In the genomic region with DNA sequence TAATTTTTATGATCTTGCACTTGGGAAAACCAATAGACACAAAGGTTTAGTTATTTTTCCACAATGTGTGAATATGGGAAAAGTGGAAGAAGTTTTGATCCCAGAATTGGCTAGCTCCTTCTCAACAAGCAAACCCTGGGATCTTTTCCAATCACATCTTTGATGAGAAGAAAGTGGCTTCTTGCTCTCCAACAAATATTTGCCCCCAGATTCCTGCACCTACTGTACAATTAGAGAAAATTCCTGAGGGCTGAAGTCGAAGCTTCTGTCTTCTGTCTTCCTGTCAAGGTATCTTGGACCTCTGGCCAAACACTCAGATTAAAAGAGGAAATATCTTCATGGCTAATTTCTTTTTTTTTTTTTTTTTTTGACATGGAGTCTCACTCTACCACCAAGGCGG, we compare ENCODE assay signal across 1 cellular context.
TF ChIP-seq lines count a peak whose summit lies in the region.

No MANE protein-coding gene starts in this region.

TF ChIP-seq in SK-N-SH, 30 proteins besides CTCF, POLR2A, EP300 and RAD21 (continued from another document):
- TF ChIP-seq REST (IDR thresholded peaks at IDR 0.05; ENCODE audit: low read depth, low read length): 0 out of 2 replicates have a peak, but pooled peaks have one; percentile 8
TF ChIP-seq in SK-N-SH: peak in this region for 3.
